In the genomic region with DNA sequence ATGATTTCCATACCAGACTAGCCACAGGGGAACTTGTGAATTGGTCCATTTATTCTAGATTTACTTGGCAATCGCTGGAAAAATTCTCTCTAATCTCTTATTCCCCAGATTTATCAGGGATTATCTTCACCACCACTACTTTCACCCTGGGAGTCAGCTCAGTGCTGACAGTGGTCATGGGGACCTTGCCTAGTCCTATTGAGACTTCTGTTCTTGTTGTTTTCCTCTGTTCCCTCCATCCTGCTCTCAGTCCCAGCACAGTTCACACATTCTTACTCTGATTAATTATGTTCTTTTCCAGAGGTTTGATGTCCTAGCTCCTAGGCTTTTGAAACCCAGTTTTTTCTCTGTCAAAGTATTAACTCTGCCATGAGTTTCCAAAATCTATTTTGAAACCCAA, we compare ENCODE assay signal across 21 cellular contexts.
DNase-seq lines count a peak whose midpoint lies in the region; ATAC-seq, FAIRE-seq and TF ChIP-seq lines count a peak whose summit lies in the region.
"Had no signal": no experiment of that assay in that cellular context is flagged by ENCODE, and none has a peak within 500 bp of the region (broad histone marks: within the 10 kb centered on the region; RNA-seq: fewer than 3 reads in every experiment).

No MANE protein-coding gene starts in this region.

- no peak overlapping the region for H4K8ac ChIP-seq in H1 (ENCODE audit: extremely low read depth, insufficient read depth, low read length)

- WGBS in H1 (ENCODE audit: extremely low coverage in 1 of 2, insufficient coverage in 1 of 2, insufficient read length in 1 of 2, insufficient replicate concordance in 2 of 2, low coverage in 1 of 2, low lambda C conversion rate in 2 of 2, missing lambda C conversion rate in 1 of 2), 2 experiments = 86% methylated on average over 1 of the region's 1 CpG; no CpG with 5 or more reads in 1 of the 2 experiments
- 52% methylated on average over 1 of the region's 1 CpG for WGBS in right cardiac atrium
- WGBS in GM23248 (ENCODE audit: low coverage in 1 of 2, low lambda C conversion rate in 2 of 2, missing lambda C conversion rate in 2 of 2), 2 experiments = 39 to 47% methylated on average over 1 of the region's 1 CpG

- H2AFZ ChIP-seq in Loucy (ENCODE audit: low read length) (peak overlapping the region; percentile 1; the same call in 1 of the 2 replicates), H1 (ENCODE audit: low read length) (0 out of 2 replicates have a peak overlapping the region, but pooled peaks have one; percentile 16), GM23248 (no peak overlapping the region)

- TF ChIP-seq CTCF in left ventricle myocardium inferior (IDR thresholded peaks at IDR 0.05; ENCODE audit: borderline replicate concordance) = no peak
- TF ChIP-seq CTCF in Loucy (conservative IDR thresholded peaks at IDR 0.05; ENCODE audit: low read length) = no peak
- no peak for TF ChIP-seq CTCF in H1 (IDR thresholded peaks at IDR 0.05; ENCODE audit: control extremely low read depth in 1 of 3, insufficient read depth in 1 of 3, low read depth in 1 of 3, low read length in 3 of 3)

- H3K27me3 ChIP-seq in left ventricle myocardium inferior (ENCODE audit: low read depth) (no peaks in the 10 kb centered on the region), Loucy (ENCODE audit: insufficient read depth, low read length, poor library complexity, severe bottlenecking) (no peaks in the 10 kb centered on the region), H1 (replicated peaks in 1 of 4; ENCODE audit: control insufficient read depth in 3 of 4, extremely low read depth in 1 of 4, insufficient read depth in 3 of 4, low read length in 3 of 4) (no peaks in the 10 kb centered on the region), right cardiac atrium (ENCODE audit: control insufficient read depth, insufficient read depth) (no peaks in the 10 kb centered on the region), GM23248 (replicated peaks; ENCODE audit: insufficient read depth) (no peaks in the 10 kb centered on the region)
- H3K27me3 ChIP-seq: BLaER1 had no signal

- no peak overlapping the region for H2AK5ac ChIP-seq in H1 (ENCODE audit: low read depth, low read length)

- H3K79me1 ChIP-seq in H1 (ENCODE audit: low read depth, low read length) = no peaks in the 10 kb centered on the region

- H3K56ac ChIP-seq in H1 (replicated peaks; ENCODE audit: insufficient read length, low read depth, low read length) = no peak overlapping the region

- no peak overlapping the region for H4K91ac ChIP-seq in H1 (replicated peaks; ENCODE audit: insufficient read length, low read length)

- H2BK120ac ChIP-seq in H1 (replicated peaks; ENCODE audit: low read depth, low read length) = peak overlapping the region; percentile 43

- H3K4me3 ChIP-seq in left ventricle myocardium inferior = no peak overlapping the region
- no peak overlapping the region for H3K4me3 ChIP-seq in Loucy (ENCODE audit: low read length, poor library complexity, severe bottlenecking)
- no peak overlapping the region for H3K4me3 ChIP-seq in H1 (ENCODE audit: extremely low read depth in 1 of 4, insufficient read depth in 2 of 4, low read depth in 3 of 4, low read length in 4 of 4)
- no peak overlapping the region for H3K4me3 ChIP-seq in right cardiac atrium (ENCODE audit: low read length)
- H3K4me3 ChIP-seq in GM23248 = no peak overlapping the region
- H3K4me3 ChIP-seq: BLaER1 had no signal

- no peak overlapping the region for H2BK5ac ChIP-seq in H1 (ENCODE audit: low read depth, low read length)

- no peak overlapping the region for H4K5ac ChIP-seq in H1 (ENCODE audit: insufficient read length, low read depth, low read length)

- H3K27ac ChIP-seq in left ventricle myocardium inferior (replicated peaks) (no peak overlapping the region), H1 (ENCODE audit: low read depth, low read length) (no peak overlapping the region), right cardiac atrium (ENCODE audit: low read length) (no peak overlapping the region), GM23248 (no peak overlapping the region)
- H3K27ac ChIP-seq: 22Rv1, BLaER1, C4-2B had no signal

- H3K9me2 ChIP-seq in Loucy (replicated peaks; ENCODE audit: low read depth, low read length) (no peaks in the 10 kb centered on the region), GM23248 (ENCODE audit: insufficient read depth) (no peaks in the 10 kb centered on the region)

- no peak overlapping the region for H3K18ac ChIP-seq in H1 (ENCODE audit: extremely low read depth, low read length)

- no peak overlapping the region for H3K14ac ChIP-seq in H1 (ENCODE audit: insufficient read length)

- intact Hi-C loops in Right ventricle myocardium inferior (cut with DNase I) = no loop called here
- intact Hi-C loops in left ventricle myocardium inferior (cut with micrococcal nuclease) = no loop called here
- intact Hi-C loops in right cardiac atrium (cut with DNase I) = no loop called here

- no peaks in the 10 kb centered on the region for H3K4me1 ChIP-seq in left ventricle myocardium inferior
- H3K4me1 ChIP-seq in Loucy (ENCODE audit: insufficient read depth, low read length, poor library complexity, severe bottlenecking) = peaks cover 20% of the 10 kb centered on the region
- no peaks in the 10 kb centered on the region for H3K4me1 ChIP-seq in H1 (replicated peaks in 1 of 4; ENCODE audit: control insufficient read depth in 3 of 4, insufficient read depth in 4 of 4, low read length in 3 of 4)
- no peaks in the 10 kb centered on the region for H3K4me1 ChIP-seq in right cardiac atrium (ENCODE audit: control insufficient read depth, insufficient read depth, low read length)
- no peaks in the 10 kb centered on the region for H3K4me1 ChIP-seq in GM23248 (ENCODE audit: insufficient read depth)
- H3K4me1 ChIP-seq: Caco-2 had no signal

- POLR2A ChIA-PET in H1 (lab: Charles Lee; ENCODE audit: partially characterized antibody) = no interaction called here

- no peak overlapping the region for H2BK15ac ChIP-seq in H1 (ENCODE audit: low read length)

- H3K79me2 ChIP-seq in Loucy (ENCODE audit: insufficient read depth, low read length) (no peaks in the 10 kb centered on the region), H1 (ENCODE audit: control insufficient read depth in 1 of 2, insufficient read depth in 2 of 2, low read length in 2 of 2) (no peaks in the 10 kb centered on the region), GM23248 (ENCODE audit: insufficient read depth) (no peaks in the 10 kb centered on the region)

- H3K23me2 ChIP-seq in H1 (ENCODE audit: low read depth, low read length) = no peaks in the 10 kb centered on the region

- H3K4me2 ChIP-seq in Loucy (ENCODE audit: low read depth, low read length, poor library complexity, severe bottlenecking) (no peak overlapping the region), H1 (ENCODE audit: insufficient read depth in 1 of 2, low read depth in 2 of 2, low read length in 2 of 2) (no peak overlapping the region), GM23248 (ENCODE audit: unreplicated experiment) (no peak overlapping the region)
- H3K4me2 ChIP-seq: BLaER1 had no signal

- H3K36me3 ChIP-seq in left ventricle myocardium inferior = no peaks in the 10 kb centered on the region
- H3K36me3 ChIP-seq in Loucy (ENCODE audit: insufficient read depth, low read length) = no peaks in the 10 kb centered on the region
- H3K36me3 ChIP-seq in H1 (ENCODE audit: control insufficient read depth in 2 of 4, insufficient read depth in 4 of 4, low read length in 3 of 4) = no peaks in the 10 kb centered on the region
- H3K36me3 ChIP-seq in GM23248 (ENCODE audit: low read depth) = no peaks in the 10 kb centered on the region
- H3K36me3 ChIP-seq: BLaER1 had no signal

- H3K9me3 ChIP-seq in left ventricle myocardium inferior (replicated peaks) = no peaks in the 10 kb centered on the region
- H3K9me3 ChIP-seq in Loucy (ENCODE audit: insufficient read depth, low read depth, low read length) = no peaks in the 10 kb centered on the region
- no peaks in the 10 kb centered on the region for H3K9me3 ChIP-seq in H1 (ENCODE audit: insufficient read depth in 2 of 2, low read depth in 1 of 2, low read length in 1 of 2)
- no peaks in the 10 kb centered on the region for H3K9me3 ChIP-seq in right cardiac atrium (ENCODE audit: control insufficient read depth, low read length)
- H3K9me3 ChIP-seq in GM23248 (ENCODE audit: low read depth) = no peaks in the 10 kb centered on the region
- H3K9me3 ChIP-seq: BLaER1 had no signal

- ATAC-seq in Right ventricle myocardium inferior (peak; percentile 56), right cardiac atrium (peak; percentile 52 to 81), HG02678 (IDR thresholded peaks at IDR 0.05; ENCODE audit: unreplicated experiment) (no peak)
- ATAC-seq: CD8-positive, alpha-beta T cell had no signal

- no peak for TF ChIP-seq POLR2A in H1 (IDR thresholded peaks at IDR 0.05; ENCODE audit: control extremely low read depth in 1 of 2, low read depth in 2 of 2, low read length in 2 of 2)

- no peak overlapping the region for H3K4ac ChIP-seq in H1 (replicated peaks; ENCODE audit: insufficient read length, low read depth, low read length)

- TF ChIP-seq EP300 in H1 (IDR thresholded peaks at IDR 0.05; ENCODE audit: borderline replicate concordance in 1 of 2, low read depth in 2 of 2, low read length in 2 of 2) = no peak

- no peak for TF ChIP-seq RAD21 in H1 (IDR thresholded peaks at IDR 0.05 in 1 of 2, conservative IDR thresholded peaks at IDR 0.05 in 1 of 2; ENCODE audit: low read depth in 2 of 2, low read length in 2 of 2)

- H4K20me1 ChIP-seq in Loucy (ENCODE audit: insufficient read depth, low read length, poor library complexity, severe bottlenecking) (no peaks in the 10 kb centered on the region), H1 (replicated peaks in 1 of 2; ENCODE audit: control insufficient read depth in 1 of 2, insufficient read depth in 2 of 2, low read length in 2 of 2) (no peaks in the 10 kb centered on the region), GM23248 (ENCODE audit: insufficient read depth) (no peaks in the 10 kb centered on the region)
- H4K20me1 ChIP-seq: BLaER1 had no signal

- in situ Hi-C loops in GM23248 (cut with MboI) = no loop called here

- CTCF ChIA-PET in H1 (lab: Charles Lee; ENCODE audit: partially characterized antibody) = interaction anchor here (2.2 kb wide), 1 partner anchor 9 kb away, joined by 9 read pairs; no protein-coding TSS in a partner anchor

- DNase-seq in Right ventricle myocardium inferior (ENCODE audit: missing footprints) (no peak), left ventricle myocardium inferior (no peak), H1 (ENCODE audit: low read depth in 1 of 2, low spot score in 2 of 2) (no peak), right cardiac atrium (no peak), GM23248 (no peak), germinal center (ENCODE audit: low spot score) (no peak)
- DNase-seq: Caco-2; CD4-positive, CD25-positive, alpha-beta regulatory T cell; CD8-positive, alpha-beta T cell; DMS153; DND-41; H9; HFFc6 had no signal

- H3F3A ChIP-seq in Loucy (ENCODE audit: low read depth) (no peaks in the 10 kb centered on the region), GM23248 (ENCODE audit: insufficient read depth) (no peaks in the 10 kb centered on the region)

- no peak overlapping the region for H2BK20ac ChIP-seq in H1 (ENCODE audit: low read length)

- no peak for FAIRE-seq in H1 (lab: Jason Lieb, UNC)
- FAIRE-seq: A204.1, G401.6, GM12892 had no signal

- H2BK12ac ChIP-seq in H1 (ENCODE audit: low read depth, low read length) = no peak overlapping the region

- H3K23ac ChIP-seq in H1 (ENCODE audit: insufficient read length) = no peak overlapping the region

- no peak overlapping the region for H3K9ac ChIP-seq in Loucy (ENCODE audit: low read depth, low read length, poor library complexity, severe bottlenecking)
- H3K9ac ChIP-seq in H1 (replicated peaks in 1 of 4; ENCODE audit: extremely low read depth in 1 of 4, low read depth in 3 of 4, low read length in 3 of 4) = no peak overlapping the region
- no peak overlapping the region for H3K9ac ChIP-seq in GM23248
- H3K9ac ChIP-seq: BLaER1 had no signal
